Comparison of ENCODE assay signal across 20 cellular contexts in the genomic region with DNA sequence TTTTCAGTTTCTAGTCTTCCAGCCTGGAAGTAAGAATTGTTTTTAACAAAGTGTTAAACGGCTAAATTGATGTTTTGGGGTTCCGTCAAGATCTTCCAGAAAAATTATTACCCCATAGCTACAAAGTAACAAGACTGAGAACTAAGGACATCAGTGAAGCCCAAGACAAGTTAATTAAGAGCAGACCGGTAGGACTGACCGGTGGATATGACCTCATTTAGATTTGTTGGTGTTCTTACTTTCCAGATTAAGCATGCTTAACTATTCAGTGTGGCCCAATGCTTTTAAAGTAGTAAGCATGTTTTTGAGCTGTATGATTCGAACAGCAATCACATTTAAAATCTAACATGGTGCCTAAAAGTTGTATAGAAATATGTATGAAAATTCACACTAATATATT.
DNase-seq lines count a peak whose midpoint lies in the region; ATAC-seq and TF ChIP-seq lines count a peak whose summit lies in the region.
"Had no signal": no experiment of that assay in that cellular context is flagged by ENCODE, and none has a peak within 500 bp of the region (broad histone marks: within the 10 kb centered on the region; RNA-seq: fewer than 3 reads in every experiment).

No MANE protein-coding gene starts in this region.

- H3K4me3 ChIP-seq in hepatocyte = no peak overlapping the region
- no peak overlapping the region for H3K4me3 ChIP-seq in smooth muscle cell
- H3K4me3 ChIP-seq: HAP-1, MG63 had no signal

- peaks cover 16% of the 10 kb centered on the region for H3K4me1 ChIP-seq in hepatocyte (ENCODE audit: insufficient read depth)
- H3K4me1 ChIP-seq in smooth muscle cell (ENCODE audit: low read depth) = peaks cover 26% of the 10 kb centered on the region
- H3K4me1 ChIP-seq: HAP-1 had no signal

- no peak overlapping the region for H2AFZ ChIP-seq in hepatocyte
- no peak overlapping the region for H2AFZ ChIP-seq in smooth muscle cell (ENCODE audit: low read depth)

- TF ChIP-seq CTCF in hepatocyte (IDR thresholded peaks at IDR 0.05; ENCODE audit: poor library complexity) (no peak), smooth muscle cell (IDR thresholded peaks at IDR 0.05; ENCODE audit: borderline replicate concordance, insufficient read depth, poor library complexity, severe bottlenecking) (no peak)

- H3K4me2 ChIP-seq in hepatocyte (no peak overlapping the region), smooth muscle cell (peak overlapping the region; percentile 51)

- H3K36me3 ChIP-seq in hepatocyte (replicated peaks; ENCODE audit: insufficient read depth, low read depth) = no peaks in the 10 kb centered on the region
- no peaks in the 10 kb centered on the region for H3K36me3 ChIP-seq in smooth muscle cell (ENCODE audit: low read depth)
- H3K36me3 ChIP-seq: HAP-1, MG63 had no signal

- H3K9me3 ChIP-seq in hepatocyte (ENCODE audit: low read depth) = no peaks in the 10 kb centered on the region
- H3K9me3 ChIP-seq in smooth muscle cell (replicated peaks; ENCODE audit: low read depth) = no peaks in the 10 kb centered on the region
- H3K9me3 ChIP-seq: HAP-1, MG63 had no signal

- no peaks in the 10 kb centered on the region for H4K20me1 ChIP-seq in hepatocyte (ENCODE audit: insufficient read depth, poor library complexity, severe bottlenecking)
- H4K20me1 ChIP-seq in smooth muscle cell (ENCODE audit: low read depth) = no peaks in the 10 kb centered on the region

- H3K27ac ChIP-seq in hepatocyte (peak overlapping the region; percentile 26), smooth muscle cell (ENCODE audit: low read depth) (peak overlapping the region; percentile 61)
- H3K27ac ChIP-seq: C4-2B, HL-60 had no signal

- H3K27me3 ChIP-seq in hepatocyte (no peaks in the 10 kb centered on the region), smooth muscle cell (ENCODE audit: low read depth) (no peaks in the 10 kb centered on the region)
- H3K27me3 ChIP-seq: MG63 had no signal

- H3K79me2 ChIP-seq in hepatocyte (no peaks in the 10 kb centered on the region), smooth muscle cell (ENCODE audit: low read depth) (no peaks in the 10 kb centered on the region)

- 64% methylated on average over 5 of the region's 5 CpGs for WGBS in hepatocyte (ENCODE audit: low lambda C conversion rate, missing lambda C conversion rate)
- 41% methylated on average over 5 of the region's 5 CpGs for WGBS in smooth muscle cell (ENCODE audit: low lambda C conversion rate)

- DNase-seq in GM03348 (ENCODE audit: low spot score) = peak; percentile 18
- DNase-seq in astrocyte of the hippocampus (ENCODE audit: low read depth, low spot score) = peak; percentile 23
- no peak for DNase-seq in hepatocyte (ENCODE audit: low spot score)
- DNase-seq in smooth muscle cell (lab: John Stamatoyannopoulos, UW; ENCODE audit: unreplicated experiment) = no peak
- no peak for DNase-seq in globus pallidus (ENCODE audit: low spot score)
- DNase-seq in HuH-7 (ENCODE audit: low spot score) = no peak
- DNase-seq: AML-193, DND-41, Kasumi-1, MG63, NCI-H1048, NCI-H1436 treated with DMSO at 0.1 percent for 48 hours, NCI-H2029 treated with DMSO at 0.1 percent for 48 hours, NCI-H69 had no signal

- no peak overlapping the region for H3K9ac ChIP-seq in smooth muscle cell (ENCODE audit: low read depth)

- no peaks in the 10 kb centered on the region for H3K9me2 ChIP-seq in hepatocyte (replicated peaks; ENCODE audit: insufficient read depth)

- peaks cover 25% of the 10 kb centered on the region for H3F3A ChIP-seq in smooth muscle cell (ENCODE audit: low read depth)

- no peak for ATAC-seq in GM19455 (IDR thresholded peaks at IDR 0.05; ENCODE audit: unreplicated experiment)
- no peak for ATAC-seq in GM18498 (IDR thresholded peaks at IDR 0.05; ENCODE audit: unreplicated experiment)
- ATAC-seq: Right ventricle myocardium inferior had no signal

Comparison
In these comparisons a context has a peak if more than half of its experiments do, and no peak if none do; other contexts are left out.
1. DNase-seq: peak in GM03348 (single experiment) and astrocyte of the hippocampus (single experiment); none in hepatocyte (single experiment), smooth muscle cell (single experiment), globus pallidus (single experiment) and HuH-7 (single experiment).